Comparison of ENCODE assay signal across 9 cellular contexts in genomic region chr3:15325228-15325627, GRCh38. TPM values are rescaled to one million over a fixed set of nuclear protein-coding genes. Genes with fewer than 3 reads are reported as not detected.
A peak's percentile ranks its signal among the peaks of the same experiment; 100 is the strongest.
DNase-seq lines count a peak whose midpoint lies in the region; ATAC-seq and TF ChIP-seq lines count a peak whose summit lies in the region.
"Had no signal": no experiment of that assay in that cellular context is flagged by ENCODE, and none has a peak within 500 bp of the region (broad histone marks: within the 10 kb centered on the region; RNA-seq: fewer than 3 reads in every experiment).

No MANE protein-coding gene starts in this region.

- peak in 1 of 2 experiments; percentile 42; a peak in 1 of 4 replicates for TF ChIP-seq EP300 in SK-N-SH (IDR thresholded peaks at IDR 0.05; ENCODE audit: borderline replicate concordance in 1 of 2, low read depth in 1 of 2, low read length in 1 of 2)

- H3K27me3 ChIP-seq in SK-N-SH (ENCODE audit: insufficient read depth) (no peaks in the 10 kb centered on the region), foreskin keratinocyte (no peaks in the 10 kb centered on the region), gastrocnemius medialis (no peaks in the 10 kb centered on the region)

- POLR2A ChIA-PET in SK-N-SH (lab: Yijun Ruan, JAX), result no interaction called here

- peak overlapping the region; percentile 64; the same call in 1 of the 2 replicates for H3K4me2 ChIP-seq in SK-N-SH

- intact Hi-C loops in gastrocnemius medialis (cut with DNase I; ENCODE audit: low total_unique reads), result loop anchor here (2.0 to 5.0 kb wide), 2 partner anchors 38 to 223 kb away; no protein-coding TSS in a partner anchor

- TF ChIP-seq RAD21 in SK-N-SH (IDR thresholded peaks at IDR 0.05; ENCODE audit: low read length), result no peak

- H3K9ac ChIP-seq in SK-N-SH, result no peak overlapping the region; the same call in 1 of the 2 replicates

- no peaks in the 10 kb centered on the region; the same call in 1 of the 2 replicates for H4K20me1 ChIP-seq in SK-N-SH (ENCODE audit: insufficient read depth)

- peaks cover 26 to 30% of the 10 kb centered on the region in 2 experiments; a peak in 2 of 4 replicates for H3K4me1 ChIP-seq in SK-N-SH (ENCODE audit: control insufficient read depth in 1 of 2, insufficient read depth in 2 of 2, low read depth in 1 of 2, low read length in 1 of 2)
- peaks cover 4% of the 10 kb centered on the region for H3K4me1 ChIP-seq in foreskin keratinocyte
- H3K4me1 ChIP-seq in gastrocnemius medialis, result peaks cover 89 to 92% of the 10 kb centered on the region in 2 donors

- H3K4me3 ChIP-seq in SK-N-SH (ENCODE audit: low read depth in 2 of 2, low read length in 1 of 2) (no peak overlapping the region), gastrocnemius medialis (no peak overlapping the region)

- CTCF ChIA-PET in SK-N-SH (lab: Yijun Ruan, JAX), result interaction anchor here (1.3 to 8.3 kb wide), 3 partner anchors 13 to 122 kb away, joined by 4 to 59 read pairs (median 6); no protein-coding TSS in a partner anchor

- no peaks in the 10 kb centered on the region for H3K9me2 ChIP-seq in SK-N-SH

- in situ Hi-C loops in G401 (cut with HindIII; ENCODE audit: low sequenced_read_pairs) (no loop called here), gastrocnemius medialis (cut with MboI; ENCODE audit: low sequenced_read_pairs in 4 of 4) (no loop called here)

- H3F3A ChIP-seq in SK-N-SH (replicated peaks; ENCODE audit: insufficient read depth), result peaks cover 18% of the 10 kb centered on the region

- peak; percentile 59 for ATAC-seq in foreskin keratinocyte
- peak in 1 of 2 donors; percentile 4 for ATAC-seq in gastrocnemius medialis
- no peak for ATAC-seq in GM18861 (IDR thresholded peaks at IDR 0.05; ENCODE audit: unreplicated experiment)

- H3K36me3 ChIP-seq in SK-N-SH (replicated peaks in 1 of 2; ENCODE audit: control insufficient read depth in 1 of 2, insufficient read depth in 2 of 2, low read length in 1 of 2) (peaks cover 0 to 4% of the 10 kb centered on the region in 2 experiments), gastrocnemius medialis (no peaks in the 10 kb centered on the region)

- peak; percentile 73 for DNase-seq in G401 (ENCODE audit: low spot score)
- DNase-seq in SK-N-SH, result peak; percentile 26
- peak in 1 of 2 donors; percentile 29 for DNase-seq in foreskin keratinocyte
- peak in 1 of 2 donors; percentile 70 for DNase-seq in gastrocnemius medialis
- DNase-seq in UCSD-AML1 (lab: John Stamatoyannopoulos, UW; ENCODE audit: unreplicated experiment), result no peak
- DNase-seq in NK-92 (lab: John Stamatoyannopoulos, UW; ENCODE audit: unreplicated experiment), result no peak
- no peak for DNase-seq in SK-N-DZ (ENCODE audit: low spot score)
- DNase-seq: retina had no signal

- WGBS in SK-N-SH (ENCODE audit: low lambda C conversion rate), result 39% methylated on average over 4 of the region's 4 CpGs

- H3K9me3 ChIP-seq in SK-N-SH (no peaks in the 10 kb centered on the region), gastrocnemius medialis (no peaks in the 10 kb centered on the region)

- no peak for TF ChIP-seq CTCF in SK-N-SH (IDR thresholded peaks at IDR 0.05)
- TF ChIP-seq CTCF in foreskin keratinocyte (conservative IDR thresholded peaks at IDR 0.05), result no peak
- TF ChIP-seq CTCF in gastrocnemius medialis (IDR thresholded peaks at IDR 0.05 in 4 of 5, conservative IDR thresholded peaks at IDR 0.05 in 1 of 5), result no peak

- TF ChIP-seq POLR2A in gastrocnemius medialis (IDR thresholded peaks at IDR 0.05), result no peak

- H3K27ac ChIP-seq in SK-N-SH (ENCODE audit: low read depth in 2 of 2, low read length in 1 of 2) (peak overlapping the region; percentile 8 to 52), foreskin keratinocyte (no peak overlapping the region), gastrocnemius medialis (peak overlapping the region; percentile 88 to 93 (median 91))

- H3K79me2 ChIP-seq in SK-N-SH (ENCODE audit: insufficient read depth), result peaks cover 19% of the 10 kb centered on the region; the same call in 1 of the 2 replicates

- H2AFZ ChIP-seq in SK-N-SH (ENCODE audit: low read depth), result no peak overlapping the region

TF ChIP-seq in SK-N-SH, 30 proteins besides CTCF, POLR2A, EP300 and RAD21:
- peak; percentile 27; the same call in 1 of the 2 replicates for TF ChIP-seq PBX3 (IDR thresholded peaks at IDR 0.05)
- no peak for TF ChIP-seq ZBTB33 (IDR thresholded peaks at IDR 0.05; ENCODE audit: borderline replicate concordance, low read depth)
- TF ChIP-seq MAX (IDR thresholded peaks at IDR 0.05; ENCODE audit: low read depth), result peak; percentile 82
- peak; percentile 36; the same call in 1 of the 2 replicates for TF ChIP-seq JUND (IDR thresholded peaks at IDR 0.05)
- peak; percentile 56; the same call in 1 of the 2 replicates for TF ChIP-seq FOSL2 (IDR thresholded peaks at IDR 0.05; ENCODE audit: borderline replicate concordance, low read depth)
- no peak; the same call in 1 of the 2 replicates for TF ChIP-seq NFIC (IDR thresholded peaks at IDR 0.05; ENCODE audit: borderline replicate concordance)
- TF ChIP-seq RXRA (IDR thresholded peaks at IDR 0.05; ENCODE audit: borderline replicate concordance, low read depth), result peak; percentile 43; the same call in 1 of the 2 replicates
- no peak for TF ChIP-seq MEF2A (IDR thresholded peaks at IDR 0.05; ENCODE audit: borderline replicate concordance, low read depth)
- 0 out of 2 replicates have a peak, but pooled peaks have one; percentile 12 for TF ChIP-seq POLR2AphosphoS5 (IDR thresholded peaks at IDR 0.05; ENCODE audit: low read depth, low read length)
- peak; percentile 71 for TF ChIP-seq TCF12 (IDR thresholded peaks at IDR 0.05)
- 0 out of 2 replicates have a peak, but pooled peaks have one; percentile 24 for TF ChIP-seq TEAD4 (IDR thresholded peaks at IDR 0.05; ENCODE audit: borderline replicate concordance, insufficient read depth)
- no peak for TF ChIP-seq SMC3 (IDR thresholded peaks at IDR 0.05; ENCODE audit: low read depth, low read length)

RNA-seq across cellular contexts. Expression of gene SH3BP5, which starts 7.2 kb away (rescaled TPM):
- total RNA-seq in G401 (2014; rRNA removed; shearing (Covaris generic)), result 5.1 and 5.6 TPM in 2 replicates
- polyA plus RNA-seq in SK-N-SH (2012; rRNA removed) (29.5 and 32.3 TPM in 2 replicates), foreskin keratinocyte (6.1 and 6.6 TPM in 2 replicates)
- 27.5 and 29.2 TPM in 2 replicates for polyA plus RNA-seq in SK-N-SH (2012; cell fraction: cytosol; rRNA removed)
- 33.0 and 35.2 TPM in 2 replicates for polyA plus RNA-seq in SK-N-SH (2012; cell fraction: nucleus; rRNA removed)
- total RNA-seq in foreskin keratinocyte (10.0 and 11.2 TPM in 2 replicates), gastrocnemius medialis (100 to 1,000 TPM in 2 of 4 donors, 10 to 100 TPM in 2; 31.5 to 111 (median 75.5) TPM)
- polyA plus RNA-seq in SK-N-DZ (2014; cell fraction: cytosol; rRNA removed), result 82.0 and 87.3 TPM in 2 replicates
- 54.8 and 69.2 TPM in 2 replicates for polyA plus RNA-seq in SK-N-DZ (2014; cell fraction: nucleus; rRNA removed)

Comparison
In these comparisons a context has a peak if more than half of its experiments do, and no peak if none do; other contexts are left out.
1. DNase-seq: peak in G401 (single experiment) and SK-N-SH (single experiment); none in UCSD-AML1 (single experiment), NK-92 (single experiment) and SK-N-DZ (single experiment).